1 cellular context compared by ENCODE assay signal in genomic region chr6:140893432-140893831, GRCh38.
TF ChIP-seq lines count a peak whose summit lies in the region.

No MANE protein-coding gene starts in this region.

TF ChIP-seq in H1, 55 proteins besides CTCF, POLR2A, EP300 and RAD21 (continued from another document):
- TF ChIP-seq FOSL1 (IDR thresholded peaks at IDR 0.05; ENCODE audit: insufficient read depth, low read depth, low read length) = no peak
- TF ChIP-seq HDAC6 (IDR thresholded peaks at IDR 0.05; ENCODE audit: low read depth, low read length) = no peak
